28 cellular contexts compared by ENCODE assay signal in the genomic region with DNA sequence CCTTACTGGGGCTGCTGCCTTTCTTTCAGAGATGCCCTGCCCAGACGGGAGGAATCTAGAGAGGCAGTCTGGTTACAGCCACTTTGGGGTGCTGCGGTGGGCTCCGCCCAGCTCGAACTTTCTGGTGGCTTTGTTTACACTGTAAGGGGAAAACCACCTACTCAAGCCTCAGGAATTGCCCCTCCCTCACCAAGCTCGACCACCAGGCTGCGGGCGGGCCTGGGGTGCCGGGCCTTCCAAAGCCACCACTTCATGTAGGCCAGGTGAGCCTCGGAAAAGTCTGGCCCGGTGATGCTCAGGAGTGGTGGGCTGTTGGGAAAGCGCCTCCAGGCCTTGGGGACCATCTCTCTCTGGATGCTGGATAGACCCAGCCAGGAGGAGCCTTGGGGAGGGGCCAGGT.
"Had no signal": no experiment of that assay in that cellular context is flagged by ENCODE, and none has a peak within 500 bp of the region (broad histone marks: within the 10 kb centered on the region; RNA-seq: fewer than 3 reads in every experiment).

No MANE protein-coding gene starts in this region.

- ATAC-seq: activated CD8-positive, alpha-beta memory T cell treated with anti-CD3 and anti-CD28 coated beads, Interleukin-2, amount 10 ng/mL, durations not matched to agents 7 days and 5 days; activated CD8-positive, alpha-beta T cell treated with anti-CD3 and anti-CD28 coated beads, Interleukin-2, amount 10 ng/mL, durations not matched to agents 7 days and 5 days; activated naive CD8-positive, alpha-beta T cell treated with anti-CD3 and anti-CD28 coated beads, Interleukin-2, amount 50 U/mL, for 24 hours had no signal

- H3K27ac ChIP-seq: ascending aorta, cardiac muscle cell, VCaP had no signal

- DNase-seq: activated B cell treated with CpG ODN at 0.5 μM for 24 hours; activated CD4-positive, alpha-beta memory T cell treated with anti-CD3 and anti-CD28 coated beads for 36 hours; activated CD4-positive, alpha-beta T cell treated with anti-CD3 and anti-CD28 coated beads for 4 hours; activated CD4-positive, alpha-beta T cell treated with anti-CD3 and anti-CD28 coated beads, Interleukin-2, amount 10 ng/mL, durations not matched to agents 24 days and 14 days; activated CD4-positive, alpha-beta T cell treated with anti-CD3 and anti-CD28 coated beads, Interleukin-2, amount 50 U/mL, for 1 hour; activated CD4-positive, alpha-beta T cell treated with anti-CD3 and anti-CD28 coated beads, Interleukin-2, amount 50 U/mL, for 4 hours; activated CD4-positive, CD25-positive, alpha-beta regulatory T cell treated with anti-CD3 and anti-CD28 coated beads, Interleukin-2, amount 50 U/mL, for 72 hours; activated CD8-positive, alpha-beta memory T cell treated with anti-CD3 and anti-CD28 coated beads for 24 hours; activated CD8-positive, alpha-beta memory T cell treated with anti-CD3 and anti-CD28 coated beads, Interleukin-2, amount 10 ng/mL, durations not matched to agents 7 days and 5 days; activated CD8-positive, alpha-beta memory T cell treated with anti-CD3 and anti-CD28 coated beads, Interleukin-2, amount 50 U/mL, for 48 hours; activated CD8-positive, alpha-beta T cell treated with anti-CD3 and anti-CD28 coated beads, Interleukin-2, amount 10 ng/mL, durations not matched to agents 7 days and 5 days; activated effector memory CD4-positive, alpha-beta T cell treated with Interleukin-2 at 50 U/mL for 16 hours; activated naive CD4-positive, alpha-beta T cell treated with anti-CD3 and anti-CD28 coated beads, Interleukin-2, amount 10 ng/mL, durations not matched to agents 7 days and 5 days; activated naive CD4-positive, alpha-beta T cell treated with Interleukin-2 at 50 U/mL for 16 hours; activated naive CD8-positive, alpha-beta T cell treated with anti-CD3 and anti-CD28 coated beads, Interleukin-2, amount 10 ng/mL, durations not matched to agents 7 days and 5 days; activated naive CD8-positive, alpha-beta T cell treated with anti-CD3 and anti-CD28 coated beads, Interleukin-2, amount 50 U/mL, for 24 hours; activated T-cell treated with anti-CD3 and anti-CD28 coated beads, Interleukin-2, amount 50 U/mL, for 24 hours; activated T-cell treated with anti-CD3 and anti-CD28 coated beads, Interleukin-2, amount 50 U/mL, for 48 hours; amygdala; anterior cingulate cortex; caudate nucleus; cerebellar nuclear complex; T-helper 1 cell; T-helper 2 cell; T-helper 9 cell had no signal

- H3K27me3 ChIP-seq: ascending aorta, cardiac muscle cell had no signal

- H3K36me3 ChIP-seq: ascending aorta, cardiac muscle cell had no signal

- H3K9me3 ChIP-seq: ascending aorta had no signal

- H3K4me3 ChIP-seq: ascending aorta, cardiac muscle cell had no signal
